In the genomic region with DNA sequence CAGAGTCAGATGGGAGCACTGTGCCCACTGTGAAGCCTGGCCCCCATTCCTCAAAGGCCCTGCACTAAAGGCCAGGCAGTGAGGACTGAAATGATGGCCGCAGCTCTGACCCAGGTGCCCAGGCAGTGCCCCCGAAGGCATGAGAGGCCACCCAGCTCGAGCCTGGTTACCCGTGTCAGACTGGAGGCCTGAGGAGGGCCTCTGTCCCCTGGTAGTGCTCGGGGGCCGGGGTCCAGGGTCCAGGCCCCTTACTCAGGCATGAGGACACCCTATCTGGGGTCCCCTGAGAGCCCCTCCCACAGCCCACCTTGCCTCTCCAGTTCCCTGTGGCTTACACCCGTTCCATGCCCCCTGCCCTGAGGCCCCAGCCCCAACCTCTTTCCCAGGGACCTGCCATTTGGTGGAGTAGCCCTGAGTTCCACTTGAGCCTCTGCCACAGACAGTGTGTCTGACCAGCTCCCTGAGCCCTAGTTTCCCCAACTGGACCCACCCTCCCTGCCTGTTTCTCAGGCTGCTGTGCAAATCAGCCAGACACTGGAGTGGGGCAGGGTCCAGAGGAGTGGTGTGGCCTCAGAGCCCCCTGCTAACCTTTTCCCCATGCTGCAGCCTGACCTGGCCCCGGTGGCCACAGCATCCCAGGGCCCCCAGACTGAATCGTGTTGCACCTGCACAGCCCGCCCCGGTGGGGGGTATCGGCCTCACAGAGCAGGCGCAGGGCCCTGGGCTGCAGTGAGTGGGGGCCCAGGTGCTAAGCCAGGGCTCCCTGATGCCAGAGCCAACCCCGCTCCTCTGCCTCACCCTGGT, we compare ENCODE assay signal across 8 cellular contexts.
A peak's percentile ranks its signal among the peaks of the same experiment; 100 is the strongest.
DNase-seq lines count a peak whose midpoint lies in the region; FAIRE-seq and TF ChIP-seq lines count a peak whose summit lies in the region.
"Had no signal": no experiment of that assay in that cellular context is flagged by ENCODE, and none has a peak within 500 bp of the region (broad histone marks: within the 10 kb centered on the region; RNA-seq: fewer than 3 reads in every experiment).

No MANE protein-coding gene starts in this region.

- H3K27ac ChIP-seq in KMS-11 (peak overlapping the region; percentile 99), layer of hippocampus (ENCODE audit: low read depth, low read length) (peak overlapping the region; percentile 89), subcutaneous abdominal adipose tissue (ENCODE audit: low read depth, low read length) (peak overlapping the region; percentile 81)

- peak overlapping the region; percentile 100 for H3K27ac Mint-ChIP-seq in activated naive CD8-positive, alpha-beta T cell

- H2AFZ ChIP-seq in KMS-11 (ENCODE audit: low read depth) = no peak overlapping the region

- no peak overlapping the region for H3K4me3 ChIP-seq in KMS-11 (IDR thresholded peaks at IDR 0.05; ENCODE audit: insufficient read depth, low read depth, low read length)
- peak overlapping the region in 4 of 5 donors; percentile 6 to 55 (median 32) for H3K4me3 ChIP-seq in subcutaneous abdominal adipose tissue (ENCODE audit: low read depth in 1 of 5, low read length in 5 of 5)

- H3K27me3 ChIP-seq in KMS-11 (ENCODE audit: insufficient read depth, low read depth) (no peaks in the 10 kb centered on the region), layer of hippocampus (ENCODE audit: control insufficient read depth, insufficient read depth, low read length) (no peaks in the 10 kb centered on the region), subcutaneous abdominal adipose tissue (ENCODE audit: control insufficient read depth in 5 of 5, insufficient read depth in 4 of 5, low read length in 5 of 5) (no peaks in the 10 kb centered on the region)

- TF ChIP-seq CTCF in KMS-11 (conservative IDR thresholded peaks at IDR 0.05; ENCODE audit: low read depth, low read length) (no peak), D721Med (IDR thresholded peaks at IDR 0.05; ENCODE audit: insufficient read depth, missing control alignments) (no peak)

- no peaks in the 10 kb centered on the region for H3K27me3 Mint-ChIP-seq in activated naive CD8-positive, alpha-beta T cell

- H3K9ac ChIP-seq in KMS-11 (peak overlapping the region; percentile 90), subcutaneous abdominal adipose tissue (ENCODE audit: low read length in 5 of 5) (peak overlapping the region; percentile 34 to 64 (median 48))

- no peaks in the 10 kb centered on the region for H3K9me3 ChIP-seq in subcutaneous abdominal adipose tissue (ENCODE audit: control insufficient read depth in 5 of 5, low read length in 5 of 5)

- DNase-seq in D721Med (ENCODE audit: insufficient read length, low spot score) = no peak
- no peak for DNase-seq in activated CD4-positive, CD25-positive, alpha-beta regulatory T cell (lab: John Stamatoyannopoulos, UW)
- DNase-seq in Ammon's horn (ENCODE audit: low spot score) = no peak

- FAIRE-seq in D721Med (lab: Jason Lieb, UNC) = no peak
- FAIRE-seq: islet of Langerhans had no signal

- H3K36me3 Mint-ChIP-seq in activated naive CD8-positive, alpha-beta T cell = peaks cover 2% of the 10 kb centered on the region

- H3K4me1 ChIP-seq in KMS-11 (ENCODE audit: low read depth, poor library complexity, severe bottlenecking) = peaks cover 33% of the 10 kb centered on the region
- H3K4me1 ChIP-seq in subcutaneous abdominal adipose tissue (ENCODE audit: control insufficient read depth in 5 of 5, insufficient read depth in 5 of 5, low read length in 5 of 5) = peaks cover 12 to 100% (median 85%) of the 10 kb centered on the region in 5 donors

- peaks cover 66% of the 10 kb centered on the region for H3K4me1 Mint-ChIP-seq in activated naive CD8-positive, alpha-beta T cell (ENCODE audit: low read depth)

- H3K9me3 Mint-ChIP-seq in activated naive CD8-positive, alpha-beta T cell (ENCODE audit: low read depth) = no peaks in the 10 kb centered on the region

- H3K4me2 ChIP-seq in KMS-11 = peak overlapping the region; percentile 100

- no peaks in the 10 kb centered on the region for H4K20me1 ChIP-seq in KMS-11 (ENCODE audit: insufficient read depth)

- H3K79me2 ChIP-seq in KMS-11 (ENCODE audit: insufficient read depth, low read depth) = peaks cover 41% of the 10 kb centered on the region

- H3K4me3 Mint-ChIP-seq in activated naive CD8-positive, alpha-beta T cell = peak overlapping the region; percentile 86

- H3K36me3 ChIP-seq in KMS-11 (ENCODE audit: insufficient read depth) (peaks cover 4% of the 10 kb centered on the region; the same call in 1 of the 2 replicates), subcutaneous abdominal adipose tissue (ENCODE audit: control insufficient read depth in 5 of 5, insufficient read depth in 5 of 5, low read length in 5 of 5) (peaks cover 0 to 47% (median 45%) of the 10 kb centered on the region in 5 donors)
